In genomic region chr17:42180411-42180921, GRCh38 we compare ENCODE assay signal across 7 cellular contexts. TPM values are rescaled to one million over a fixed set of nuclear protein-coding genes. Genes with fewer than 3 reads are reported as not detected.
DNase-seq lines count a peak whose midpoint lies in the region; ATAC-seq, FAIRE-seq and TF ChIP-seq lines count a peak whose summit lies in the region.

No MANE protein-coding gene starts in this region.

- H4K20me1 ChIP-seq in MM.1S (ENCODE audit: insufficient read depth, low read length) (no peaks in the 10 kb centered on the region), H1 (replicated peaks in 1 of 2; ENCODE audit: control insufficient read depth in 1 of 2, insufficient read depth in 2 of 2, low read length in 2 of 2) (peaks cover 0 to 1% of the 10 kb centered on the region in 2 experiments)

- H3K4me3 ChIP-seq in GM06990 (replicated peaks; ENCODE audit: low read depth, low read length) (peak overlapping the region; percentile 58), MM.1S (ENCODE audit: low read length) (peak overlapping the region; percentile 63), H1 (ENCODE audit: extremely low read depth in 1 of 4, insufficient read depth in 2 of 4, low read depth in 3 of 4, low read length in 4 of 4) (peak overlapping the region; percentile 40 to 73 (median 51))

- no peaks in the 10 kb centered on the region for H3K79me1 ChIP-seq in H1 (ENCODE audit: low read depth, low read length)

- H2BK15ac ChIP-seq in H1 (ENCODE audit: low read length) = no peak overlapping the region

- TF ChIP-seq RAD21 in H1 (IDR thresholded peaks at IDR 0.05 in 1 of 2, conservative IDR thresholded peaks at IDR 0.05 in 1 of 2; ENCODE audit: low read depth in 2 of 2, low read length in 2 of 2) = no peak

- H3K27me3 ChIP-seq in GM06990 (replicated peaks; ENCODE audit: control insufficient read depth, insufficient read depth, low read length) = no peaks in the 10 kb centered on the region
- H3K27me3 ChIP-seq in MM.1S (replicated peaks; ENCODE audit: insufficient read depth, low read length) = no peaks in the 10 kb centered on the region
- H3K27me3 ChIP-seq in H1 (replicated peaks in 1 of 4; ENCODE audit: control insufficient read depth in 3 of 4, extremely low read depth in 1 of 4, insufficient read depth in 3 of 4, low read length in 3 of 4) = peaks cover 7 to 52% (median 39%) of the 10 kb centered on the region in 4 experiments

- no peak overlapping the region for H2BK5ac ChIP-seq in H1 (ENCODE audit: low read depth, low read length)

- peaks cover 13% of the 10 kb centered on the region; the same call in 1 of the 2 replicates for H3K23me2 ChIP-seq in H1 (ENCODE audit: low read depth, low read length)

- H3K9ac ChIP-seq in MM.1S (ENCODE audit: low read length) (no peak overlapping the region), H1 (replicated peaks in 1 of 4; ENCODE audit: extremely low read depth in 1 of 4, low read depth in 3 of 4, low read length in 3 of 4) (no peak overlapping the region)

- H3K18ac ChIP-seq in H1 (ENCODE audit: extremely low read depth, low read length) = no peak overlapping the region

- no peak overlapping the region for H3K23ac ChIP-seq in H1 (ENCODE audit: insufficient read length)

- 5% methylated on average over 25 of the region's 33 CpGs; no CpG with 5 or more reads in 1 of the 2 experiments for WGBS in H1 (ENCODE audit: extremely low coverage in 1 of 2, insufficient coverage in 1 of 2, insufficient read length in 1 of 2, insufficient replicate concordance in 2 of 2, low coverage in 1 of 2, low lambda C conversion rate in 2 of 2, missing lambda C conversion rate in 1 of 2), 2 experiments

- H3K9me3 ChIP-seq in MM.1S (replicated peaks; ENCODE audit: insufficient read depth, low read length) = no peaks in the 10 kb centered on the region
- H3K9me3 ChIP-seq in H1 (ENCODE audit: insufficient read depth in 2 of 2, low read depth in 1 of 2, low read length in 1 of 2) = no peaks in the 10 kb centered on the region

- intact Hi-C loops in posterior vena cava (cut with DNase I) = no loop called here

- no peak overlapping the region for H2BK120ac ChIP-seq in H1 (replicated peaks; ENCODE audit: low read depth, low read length)

- POLR2A ChIA-PET in H1 (lab: Charles Lee; ENCODE audit: partially characterized antibody) = interaction anchor here (0.7 to 1.7 kb wide), 6 partner anchors 9 to 262 kb away, joined by 3 to 8 read pairs (median 3); partner anchors contain the start of genes ACLY and GHDC

- H3K79me2 ChIP-seq in MM.1S (ENCODE audit: low read length) (no peaks in the 10 kb centered on the region), H1 (ENCODE audit: control insufficient read depth in 1 of 2, insufficient read depth in 2 of 2, low read length in 2 of 2) (no peaks in the 10 kb centered on the region)

- no peak overlapping the region for H2BK20ac ChIP-seq in H1 (ENCODE audit: low read length)

- no peaks in the 10 kb centered on the region for H3K36me3 ChIP-seq in GM06990 (ENCODE audit: control insufficient read depth, insufficient read depth, low read length)
- no peaks in the 10 kb centered on the region for H3K36me3 ChIP-seq in MM.1S (replicated peaks; ENCODE audit: insufficient read depth, low read length)
- H3K36me3 ChIP-seq in H1 (ENCODE audit: control insufficient read depth in 2 of 4, insufficient read depth in 4 of 4, low read length in 3 of 4) = no peaks in the 10 kb centered on the region

- H3K4me2 ChIP-seq in MM.1S (ENCODE audit: low read depth, low read length) (peak overlapping the region; percentile 70; the same call in 1 of the 2 replicates), H1 (ENCODE audit: insufficient read depth in 1 of 2, low read depth in 2 of 2, low read length in 2 of 2) (peak overlapping the region; percentile 92 to 96)

- no peak overlapping the region for H3K14ac ChIP-seq in H1 (ENCODE audit: insufficient read length)

- TF ChIP-seq POLR2A in H1 (IDR thresholded peaks at IDR 0.05; ENCODE audit: control extremely low read depth in 1 of 2, low read depth in 2 of 2, low read length in 2 of 2) = no peak

- H2AFZ ChIP-seq in MM.1S (ENCODE audit: low read length) (peak overlapping the region; percentile 75), H1 (ENCODE audit: low read length) (no peak overlapping the region)

- no peak for TF ChIP-seq CTCF in GM06990 (IDR thresholded peaks at IDR 0.05; ENCODE audit: insufficient read depth, low read length, poor library complexity, severe bottlenecking)
- TF ChIP-seq CTCF in MM.1S (IDR thresholded peaks at IDR 0.05; ENCODE audit: low read length) = no peak
- no peak for TF ChIP-seq CTCF in H1 (IDR thresholded peaks at IDR 0.05; ENCODE audit: control extremely low read depth in 1 of 3, insufficient read depth in 1 of 3, low read depth in 1 of 3, low read length in 3 of 3)

- peaks cover 47% of the 10 kb centered on the region for H3K4me1 ChIP-seq in MM.1S (ENCODE audit: low read length)
- peaks cover 0 to 17% (median 13%) of the 10 kb centered on the region in 4 experiments; a peak in 5 of 7 replicates for H3K4me1 ChIP-seq in H1 (replicated peaks in 1 of 4; ENCODE audit: control insufficient read depth in 3 of 4, insufficient read depth in 4 of 4, low read length in 3 of 4)

- no peak for TF ChIP-seq EP300 in H1 (IDR thresholded peaks at IDR 0.05; ENCODE audit: borderline replicate concordance in 1 of 2, low read depth in 2 of 2, low read length in 2 of 2)

- H3K9me2 ChIP-seq in MM.1S (replicated peaks; ENCODE audit: insufficient read depth, low read length) = no peaks in the 10 kb centered on the region

- H3K56ac ChIP-seq in H1 (replicated peaks; ENCODE audit: insufficient read length, low read depth, low read length) = no peak overlapping the region

- H2AK5ac ChIP-seq in H1 (ENCODE audit: low read depth, low read length) = no peak overlapping the region

- no peak overlapping the region for H4K8ac ChIP-seq in H1 (ENCODE audit: extremely low read depth, insufficient read depth, low read length)

- CTCF ChIA-PET in H1 (lab: Charles Lee; ENCODE audit: partially characterized antibody) = interaction anchor here (0.7 to 4.9 kb wide), 19 partner anchors 9 to 162 kb away, joined by 3 to 34 read pairs (median 3); partner anchors contain the start of genes DNAJC7, HSPB9 and KAT2A

- peaks cover 41% of the 10 kb centered on the region for H3F3A ChIP-seq in MM.1S (ENCODE audit: insufficient read depth, low read length)

- H3K4ac ChIP-seq in H1 (replicated peaks; ENCODE audit: insufficient read length, low read depth, low read length) = no peak overlapping the region

- H2BK12ac ChIP-seq in H1 (ENCODE audit: low read depth, low read length) = no peak overlapping the region

- no peak overlapping the region for H4K91ac ChIP-seq in H1 (replicated peaks; ENCODE audit: insufficient read length, low read length)

- no peak for FAIRE-seq in H1 (lab: Jason Lieb, UNC)

- DNase-seq in GM06990 (ENCODE audit: extremely low read depth, insufficient read length) (no peak), MM.1S (no peak), H1 (ENCODE audit: low read depth in 1 of 2, low spot score in 2 of 2) (peak in 1 of 2 experiments; percentile 75), posterior vena cava (ENCODE audit: low spot score) (peak; percentile 80), amniotic stem cell (lab: John Stamatoyannopoulos, UW) (no peak), SHP77 treated with DMSO at 0.1 percent for 48 hours (lab: John Stamatoyannopoulos, UW) (no peak)

- no peak overlapping the region for H3K27ac ChIP-seq in MM.1S (ENCODE audit: low read length)
- no peak overlapping the region for H3K27ac ChIP-seq in H1 (ENCODE audit: low read depth, low read length)

- no peak for ATAC-seq in GM21825 (IDR thresholded peaks at IDR 0.05; ENCODE audit: unreplicated experiment)

- no peak overlapping the region for H4K5ac ChIP-seq in H1 (ENCODE audit: insufficient read length, low read depth, low read length)

RNA-seq across cellular contexts. Expression of gene KCNH4, which starts 0.5 kb away (rescaled TPM):
- total RNA-seq in H1 (2021; fragmentation: NEBNext Ultra II Directional; extraction: Animal tissue kit (Norgen Biotek cat#: 25700)) = 0.47 and 0.59 TPM in 2 replicates
- polyA plus RNA-seq in H1 (2011; rRNA removed) = 0.44 and 0.53 TPM in 2 replicates
- polyA plus RNA-seq in H1 (2011; cell fraction: cytosol; rRNA removed) = 0.40 TPM
- 1.4 TPM for polyA plus RNA-seq in H1 (2011; cell fraction: nucleus; rRNA removed)
- polyA plus RNA-seq in H1 (2012, experiment 1 of 2) = 0.13 to 0.37 TPM (median 0.26 TPM) in 4 replicates
- polyA plus RNA-seq in H1 (2012, experiment 2 of 2) = 0.17 TPM
- polyA plus RNA-seq in H1 (2013, experiment 1 of 2) = 0.41 TPM
- 0.46 TPM for polyA plus RNA-seq in H1 (2013, experiment 2 of 2)
- polyA minus RNA-seq in H1 (2011; rRNA and poly(A)+ RNA removed) = 0.59 and 0.69 TPM in 2 replicates
- polyA minus RNA-seq in H1 (2011; cell fraction: cytosol; rRNA and poly(A)+ RNA removed) = not detected
- 0.60 TPM for polyA minus RNA-seq in H1 (2011; cell fraction: nucleus; rRNA and poly(A)+ RNA removed)
- total RNA-seq in posterior vena cava = under 1 TPM; 0.23 to 0.33 TPM

RNA-seq across cellular contexts. Expression of gene HCRT, which starts 4.8 kb away (rescaled TPM):
- total RNA-seq in H1 (2021; fragmentation: NEBNext Ultra II Directional; extraction: Animal tissue kit (Norgen Biotek cat#: 25700)) = not detected in 2 replicates
- polyA plus RNA-seq in H1 (2011; rRNA removed) = not detected in 2 replicates
- not detected for polyA plus RNA-seq in H1 (2011; cell fraction: cytosol; rRNA removed)
- polyA plus RNA-seq in H1 (2011; cell fraction: nucleus; rRNA removed) = not detected
- not detected in 4 replicates for polyA plus RNA-seq in H1 (2012, experiment 1 of 2)
- polyA plus RNA-seq in H1 (2012, experiment 2 of 2) = not detected
- polyA plus RNA-seq in H1 (2013, experiment 1 of 2) = 0.22 TPM
- 0.28 TPM for polyA plus RNA-seq in H1 (2013, experiment 2 of 2)
- not detected in 2 replicates for polyA minus RNA-seq in H1 (2011; rRNA and poly(A)+ RNA removed)
- not detected for polyA minus RNA-seq in H1 (2011; cell fraction: cytosol; rRNA and poly(A)+ RNA removed)
- not detected for polyA minus RNA-seq in H1 (2011; cell fraction: nucleus; rRNA and poly(A)+ RNA removed)
- total RNA-seq in posterior vena cava = not detected

RNA-seq across cellular contexts. Expression of gene GHDC, which starts 13.8 kb away (rescaled TPM):
- total RNA-seq in H1 (2021; fragmentation: NEBNext Ultra II Directional; extraction: Animal tissue kit (Norgen Biotek cat#: 25700)) = 7.1 and 7.4 TPM in 2 replicates
- polyA plus RNA-seq in H1 (2011; rRNA removed) = 8.1 and 14.8 TPM in 2 replicates
- 8.8 TPM for polyA plus RNA-seq in H1 (2011; cell fraction: cytosol; rRNA removed)
- 16.4 TPM for polyA plus RNA-seq in H1 (2011; cell fraction: nucleus; rRNA removed)
- polyA plus RNA-seq in H1 (2012, experiment 1 of 2) = 5.4 to 9.7 TPM (median 8.9 TPM) in 4 replicates
- polyA plus RNA-seq in H1 (2012, experiment 2 of 2) = 8.8 TPM
- polyA plus RNA-seq in H1 (2013, experiment 1 of 2) = 9.0 TPM
- 9.0 TPM for polyA plus RNA-seq in H1 (2013, experiment 2 of 2)
- 5.4 and 7.0 TPM in 2 replicates for polyA minus RNA-seq in H1 (2011; rRNA and poly(A)+ RNA removed)
- polyA minus RNA-seq in H1 (2011; cell fraction: cytosol; rRNA and poly(A)+ RNA removed) = 5.5 TPM
- 5.1 TPM for polyA minus RNA-seq in H1 (2011; cell fraction: nucleus; rRNA and poly(A)+ RNA removed)
- 10 to 100 TPM; 14.5 to 16.6 TPM for total RNA-seq in posterior vena cava

RNA-seq across cellular contexts. Expression of gene RAB5C, which starts 25.7 kb away (rescaled TPM):
- total RNA-seq in H1 (2021; fragmentation: NEBNext Ultra II Directional; extraction: Animal tissue kit (Norgen Biotek cat#: 25700)) = 67.1 and 67.7 TPM in 2 replicates
- polyA plus RNA-seq in H1 (2011; rRNA removed) = 123 and 150 TPM in 2 replicates
- polyA plus RNA-seq in H1 (2011; cell fraction: cytosol; rRNA removed) = 110 TPM
- 81.4 TPM for polyA plus RNA-seq in H1 (2011; cell fraction: nucleus; rRNA removed)
- polyA plus RNA-seq in H1 (2012, experiment 1 of 2) = 70.1 to 88.8 TPM (median 82.2 TPM) in 4 replicates
- 94.1 TPM for polyA plus RNA-seq in H1 (2012, experiment 2 of 2)
- polyA plus RNA-seq in H1 (2013, experiment 1 of 2) = 76.8 TPM
- 72.7 TPM for polyA plus RNA-seq in H1 (2013, experiment 2 of 2)
- 52.5 and 59.7 TPM in 2 replicates for polyA minus RNA-seq in H1 (2011; rRNA and poly(A)+ RNA removed)
- 38.7 TPM for polyA minus RNA-seq in H1 (2011; cell fraction: cytosol; rRNA and poly(A)+ RNA removed)
- polyA minus RNA-seq in H1 (2011; cell fraction: nucleus; rRNA and poly(A)+ RNA removed) = 22.6 TPM
- total RNA-seq in posterior vena cava = 100 to 1,000 TPM; 116 to 122 TPM

RNA-seq across cellular contexts. Expression of gene HSPB9, which starts 57.9 kb away (rescaled TPM):
- total RNA-seq in H1 (2021; fragmentation: NEBNext Ultra II Directional; extraction: Animal tissue kit (Norgen Biotek cat#: 25700)) = 0.30 and 0.33 TPM in 2 replicates
- 0.25 and 0.27 TPM in 2 replicates for polyA plus RNA-seq in H1 (2011; rRNA removed)
- polyA plus RNA-seq in H1 (2011; cell fraction: cytosol; rRNA removed) = 0.39 TPM
- polyA plus RNA-seq in H1 (2011; cell fraction: nucleus; rRNA removed) = 1.1 TPM
- 0.27 to 0.55 TPM (median 0.32 TPM) in 4 replicates for polyA plus RNA-seq in H1 (2012, experiment 1 of 2)
- polyA plus RNA-seq in H1 (2012, experiment 2 of 2) = 0.29 TPM
- 0.24 TPM for polyA plus RNA-seq in H1 (2013, experiment 1 of 2)
- polyA plus RNA-seq in H1 (2013, experiment 2 of 2) = 0.20 TPM
- polyA minus RNA-seq in H1 (2011; rRNA and poly(A)+ RNA removed) = 0.15 and 0.16 TPM in 2 replicates
- not detected for polyA minus RNA-seq in H1 (2011; cell fraction: cytosol; rRNA and poly(A)+ RNA removed)
- polyA minus RNA-seq in H1 (2011; cell fraction: nucleus; rRNA and poly(A)+ RNA removed) = 0.70 TPM
- total RNA-seq in posterior vena cava = not detected
